In genomic region chr15:90553248-90553745, GRCh38 we compare ENCODE assay signal across 8 cellular contexts. TPM values are rescaled to one million over a fixed set of nuclear protein-coding genes. Genes with fewer than 3 reads are reported as not detected.
DNase-seq lines count a peak whose midpoint lies in the region; ATAC-seq and TF ChIP-seq lines count a peak whose summit lies in the region.

No MANE protein-coding gene starts in this region.

- no peak overlapping the region for H3K4me3 ChIP-seq in SJSA1
- H3K4me3 ChIP-seq in foreskin fibroblast (ENCODE audit: low read depth in 1 of 2, low read length in 2 of 2), result peak overlapping the region; percentile 14 to 18
- H3K4me3 ChIP-seq in BE2C (ENCODE audit: low read depth, low read length), result no peak overlapping the region
- H3K4me3 ChIP-seq in HAP-1, result no peak overlapping the region

- peak; percentile 85 for DNase-seq in AG09319 (ENCODE audit: extremely low read depth, low read depth)
- DNase-seq in SJSA1 (ENCODE audit: low read depth in 1 of 2, low spot score in 2 of 2), result peak in 1 of 2 experiments; percentile 57
- DNase-seq in foreskin fibroblast, result peak; percentile 89 to 95
- no peak for DNase-seq in sciatic nerve (ENCODE audit: low spot score)
- DNase-seq in BE2C, result no peak
- DNase-seq in HAP-1 (ENCODE audit: low spot score in 2 of 2), result no peak
- DNase-seq in NCI-H2107 treated with DMSO at 0.1 percent for 48 hours (lab: John Stamatoyannopoulos, UW; ENCODE audit: unreplicated experiment), result no peak

- intact Hi-C loops in sciatic nerve (cut with DNase I), result no loop called here

- H3K9me3 ChIP-seq in SJSA1 (replicated peaks) (no peaks in the 10 kb centered on the region), BE2C (no peaks in the 10 kb centered on the region), HAP-1 (no peaks in the 10 kb centered on the region)

- H3K4me1 ChIP-seq in SJSA1 (replicated peaks) (peaks cover 21% of the 10 kb centered on the region), BE2C (peaks cover under 1% of the 10 kb centered on the region), HAP-1 (no peaks in the 10 kb centered on the region)

- H3K27me3 ChIP-seq in SJSA1 (replicated peaks), result no peaks in the 10 kb centered on the region
- no peaks in the 10 kb centered on the region for H3K27me3 ChIP-seq in BE2C
- no peaks in the 10 kb centered on the region for H3K27me3 ChIP-seq in HAP-1 (ENCODE audit: low read depth)

- TF ChIP-seq CTCF in AG09319 (IDR thresholded peaks at IDR 0.05; ENCODE audit: low read depth, low read length), result no peak
- no peak for TF ChIP-seq CTCF in foreskin fibroblast (IDR thresholded peaks at IDR 0.05; ENCODE audit: low read depth, low read length)
- TF ChIP-seq CTCF in BE2C (IDR thresholded peaks at IDR 0.05; ENCODE audit: low read depth, low read length), result no peak

- ATAC-seq in sciatic nerve, result peak; percentile 79
- ATAC-seq in HG03045 (IDR thresholded peaks at IDR 0.05; ENCODE audit: unreplicated experiment), result no peak

- in situ Hi-C loops in HAP-1 (cut with MboI; ENCODE audit: low sequenced_read_pairs), result no loop called here

- peak overlapping the region; percentile 55 for H3K27ac ChIP-seq in SJSA1

- H3K36me3 ChIP-seq in SJSA1, result no peaks in the 10 kb centered on the region
- no peaks in the 10 kb centered on the region for H3K36me3 ChIP-seq in BE2C
- H3K36me3 ChIP-seq in HAP-1 (replicated peaks), result no peaks in the 10 kb centered on the region

RNA-seq across cellular contexts. Expression of gene CRTC3, which starts 23.6 kb away (rescaled TPM):
- 16.5 and 17.8 TPM in 2 replicates for total RNA-seq in SJSA1 (2014; rRNA removed; shearing (Covaris generic))
- total RNA-seq in sciatic nerve, result 74.4 TPM
- polyA plus RNA-seq in BE2C (2012; ENCODE audit: insufficient read depth, insufficient read length, low read depth), result 16.7 TPM

Comparison
In these comparisons a context has a peak if more than half of its experiments do, and no peak if none do; other contexts are left out.
1. DNase-seq: peak in AG09319 (single experiment) and foreskin fibroblast (2 of 2); none in sciatic nerve (single experiment), BE2C (single experiment), HAP-1 (0 of 2) and NCI-H2107 treated with DMSO at 0.1 percent for 48 hours (single experiment).
2. H3K4me3 ChIP-seq: peak in foreskin fibroblast (2 of 2); none in SJSA1 (single experiment), BE2C (single experiment) and HAP-1 (single experiment).